Comparison of ENCODE assay signal across 2 cellular contexts in genomic region chr9:95463145-95464060, GRCh38.
TF ChIP-seq lines count a peak whose summit lies in the region.

No MANE protein-coding gene starts in this region.

TF ChIP-seq in WTC11, 78 proteins besides CTCF, POLR2A, EP300 and RAD21 (continued from another document):
- no peak for TF ChIP-seq AR (CRISPR knock-in tag; IDR thresholded peaks at IDR 0.05)
- no peak for TF ChIP-seq E2F5 (CRISPR knock-in tag; IDR thresholded peaks at IDR 0.05)
- TF ChIP-seq GRHL2 (CRISPR knock-in tag; IDR thresholded peaks at IDR 0.05; ENCODE audit: insufficient replicate concordance, severe bottlenecking), result no peak
- TF ChIP-seq ZBTB43 (CRISPR knock-in tag; IDR thresholded peaks at IDR 0.05), result no peak
- no peak for TF ChIP-seq ATF1 (CRISPR knock-in tag; IDR thresholded peaks at IDR 0.05)
- TF ChIP-seq IRF1 (CRISPR knock-in tag; IDR thresholded peaks at IDR 0.05), result no peak
- TF ChIP-seq IRF2 (CRISPR knock-in tag; IDR thresholded peaks at IDR 0.05; ENCODE audit: borderline replicate concordance, low read depth), result no peak
- no peak for TF ChIP-seq ZNF219 (CRISPR knock-in tag; IDR thresholded peaks at IDR 0.05; ENCODE audit: borderline replicate concordance)

TF ChIP-seq in HepG2, 621 proteins besides CTCF, POLR2A, EP300 and RAD21 (continued from another document):
- no peak for TF ChIP-seq CEBPZ (IDR thresholded peaks at IDR 0.05; ENCODE audit: low read length)
- TF ChIP-seq SATB2 (CRISPR knock-in tag; IDR thresholded peaks at IDR 0.05), result no peak
- no peak for TF ChIP-seq NFYC (CRISPR knock-in tag; IDR thresholded peaks at IDR 0.05)
- TF ChIP-seq GRHL1 (CRISPR knock-in tag; conservative IDR thresholded peaks at IDR 0.05), result no peak
- TF ChIP-seq TEF (CRISPR knock-in tag; IDR thresholded peaks at IDR 0.05), result no peak
- TF ChIP-seq RXRB (CRISPR knock-in tag; IDR thresholded peaks at IDR 0.05; ENCODE audit: borderline replicate concordance), result no peak
- TF ChIP-seq ZNF740 (CRISPR knock-in tag; IDR thresholded peaks at IDR 0.05), result no peak
- TF ChIP-seq ATF6 (CRISPR knock-in tag; conservative IDR thresholded peaks at IDR 0.05), result no peak
- no peak for TF ChIP-seq NFKBIZ (CRISPR knock-in tag; IDR thresholded peaks at IDR 0.05)
- TF ChIP-seq HIVEP1 (CRISPR knock-in tag; IDR thresholded peaks at IDR 0.05), result no peak
- no peak for TF ChIP-seq ZNF614 (CRISPR knock-in tag; IDR thresholded peaks at IDR 0.05; ENCODE audit: borderline replicate concordance)
- TF ChIP-seq AKAP8 (CRISPR knock-in tag; IDR thresholded peaks at IDR 0.05), result no peak
- TF ChIP-seq RCOR2 (CRISPR knock-in tag; IDR thresholded peaks at IDR 0.05), result no peak
